9 cellular contexts compared by ENCODE assay signal in the genomic region with DNA sequence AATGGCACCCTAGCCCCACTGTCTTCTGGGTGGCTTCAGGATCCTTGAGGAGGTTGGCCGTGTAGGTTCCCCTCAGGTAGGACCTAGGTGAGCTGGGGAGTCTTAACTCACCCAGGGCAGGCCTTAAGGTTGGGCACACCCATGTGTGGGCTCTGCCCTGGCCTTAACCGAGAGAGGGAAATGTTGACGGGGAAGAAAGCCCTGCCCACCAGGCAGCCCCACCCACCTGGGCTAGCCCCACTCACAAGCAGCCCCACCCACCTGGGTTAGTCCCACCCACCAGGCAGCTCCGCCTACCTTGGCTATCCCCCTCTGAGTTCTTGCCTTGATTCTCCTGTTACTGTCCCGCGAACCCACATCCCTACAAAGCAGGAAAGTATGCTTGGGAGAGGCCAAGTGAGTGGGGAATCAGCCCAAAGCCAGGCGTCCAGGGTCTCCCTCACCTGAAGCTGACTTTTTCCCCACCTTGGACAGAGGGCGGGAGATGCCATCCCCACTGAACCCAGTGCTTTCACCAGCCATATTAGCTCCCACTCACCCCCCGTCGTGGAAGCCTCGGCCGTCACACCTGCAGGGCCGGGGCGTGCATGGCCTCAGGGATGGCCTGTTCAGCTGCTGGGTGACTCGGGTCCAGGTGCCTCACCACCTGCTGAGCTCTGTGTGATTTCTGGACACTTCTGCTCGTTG. TPM values are rescaled to one million over a fixed set of nuclear protein-coding genes. Genes with fewer than 3 reads are reported as not detected.
A peak's percentile ranks its signal among the peaks of the same experiment; 100 is the strongest.
DNase-seq lines count a peak whose midpoint lies in the region; ATAC-seq and FAIRE-seq lines count a peak whose summit lies in the region.
"Had no signal": no experiment of that assay in that cellular context is flagged by ENCODE, and none has a peak within 500 bp of the region (broad histone marks: within the 10 kb centered on the region; RNA-seq: fewer than 3 reads in every experiment).

A gene (plus strand): TSS at position 337 of the 687 bp plus-strand sequence. CDS start 1,200 bp downstream, outside the sequence.

- no peaks in the 10 kb centered on the region for H3K9me3 ChIP-seq in duodenal mucosa (ENCODE audit: control insufficient read depth in 1 of 2, low read length in 2 of 2)
- H3K9me3 ChIP-seq: pancreas had no signal

- H3K4me3 ChIP-seq in duodenal mucosa (ENCODE audit: low read depth in 1 of 2, low read length in 2 of 2), result no peak within 1 kb of the TSS
- H3K4me3 ChIP-seq: pancreas had no signal

- FAIRE-seq in HTR-8/SVneo (lab: Jason Lieb, UNC), result no peak
- FAIRE-seq: pancreas had no signal

- peaks cover 72 to 78% of the 10 kb centered on the region in 2 donors for H3K4me1 ChIP-seq in duodenal mucosa (ENCODE audit: control insufficient read depth in 1 of 2, insufficient read depth in 2 of 2, low read length in 2 of 2)

- no peaks in the 10 kb centered on the region for H3K27me3 ChIP-seq in duodenal mucosa (ENCODE audit: control insufficient read depth in 1 of 2, insufficient read depth in 2 of 2, low read length in 2 of 2)
- H3K27me3 ChIP-seq: pancreas had no signal

- ATAC-seq in GM18519 (IDR thresholded peaks at IDR 0.05; ENCODE audit: low FRiP score, unreplicated experiment), result no peak
- ATAC-seq in HG02973 (IDR thresholded peaks at IDR 0.05; ENCODE audit: unreplicated experiment), result no peak

- DNase-seq in activated naive CD4-positive, alpha-beta T cell treated with Interleukin-2 at 50 U/mL for 16 hours, result peak; percentile 38
- no peak for DNase-seq in activated naive CD4-positive, alpha-beta T cell (lab: John Stamatoyannopoulos, UW)
- peak; percentile 90 for DNase-seq in SK-MEL-5 (ENCODE audit: low read depth, low spot score)
- DNase-seq in stimulated activated CD4-positive, alpha-beta T cell treated with anti-CD3 and anti-CD28 coated beads, Interleukin-4, amount 100 ng/mL, for 24 hours, result peak; percentile 27
- DNase-seq in HTR-8/SVneo (ENCODE audit: insufficient read length, low spot score), result no peak

- H3K9ac ChIP-seq in duodenal mucosa (ENCODE audit: low read depth in 1 of 2, low read length in 2 of 2), result peak within 1 kb of the TSS in 1 of 2 donors; percentile 4

- in situ Hi-C loops in SK-MEL-5 (cut with HindIII; ENCODE audit: low pct_unique_long_range_greater_than_20kb, low sequenced_read_pairs), result no loop called here

- no peaks in the 10 kb centered on the region for H3K36me3 ChIP-seq in duodenal mucosa (ENCODE audit: control insufficient read depth in 1 of 2, insufficient read depth in 2 of 2, low read length in 2 of 2)
- H3K36me3 ChIP-seq: pancreas had no signal

- H3K27ac ChIP-seq in duodenal mucosa (ENCODE audit: low read depth, low read length), result peak within 1 kb of the TSS; percentile 21
- H3K27ac ChIP-seq: pancreas had no signal

RNA-seq across cellular contexts. Expression of the gene that starts here (rescaled TPM):
- 0.11 TPM in 1 of 2 replicates, not detected in the other for total RNA-seq in SK-MEL-5 (2014; rRNA removed; shearing (Covaris generic))
- 0.94 and 1.2 TPM in 2 replicates for polyA plus RNA-seq in SK-MEL-5 (2015; cell fraction: cytosol; rRNA removed)
- 0.49 and 1.1 TPM in 2 replicates for polyA plus RNA-seq in SK-MEL-5 (2015; cell fraction: nucleus; rRNA removed)

Comparison
In these comparisons a context has a peak if more than half of its experiments do, and no peak if none do; other contexts are left out.
1. DNase-seq: peak in activated naive CD4-positive, alpha-beta T cell treated with Interleukin-2 at 50 U/mL for 16 hours (single experiment), SK-MEL-5 (single experiment) and stimulated activated CD4-positive, alpha-beta T cell treated with anti-CD3 and anti-CD28 coated beads, Interleukin-4, amount 100 ng/mL, for 24 hours (single experiment); none in activated naive CD4-positive, alpha-beta T cell (0 of 4) and HTR-8/SVneo (single experiment).